8 cellular contexts compared by ENCODE assay signal in genomic region chr18:5295981-5296705, GRCh38. TPM values are rescaled to one million over a fixed set of nuclear protein-coding genes. Genes with fewer than 3 reads are reported as not detected.
DNase-seq lines count a peak whose midpoint lies in the region; ATAC-seq, FAIRE-seq and TF ChIP-seq lines count a peak whose summit lies in the region.

No MANE protein-coding gene starts in this region.

- peaks cover 8% of the 10 kb centered on the region for H3K36me3 Mint-ChIP-seq in progenitor cell of endocrine pancreas (ENCODE audit: insufficient read depth)

- peaks cover 8% of the 10 kb centered on the region for H3K36me3 ChIP-seq in left ventricle myocardium inferior

- ATAC-seq in HG02798 (IDR thresholded peaks at IDR 0.05; ENCODE audit: poor library complexity, unreplicated experiment): peak; percentile 68

- peak overlapping the region; percentile 97 for H3K27ac Mint-ChIP-seq in progenitor cell of endocrine pancreas

- peaks cover 22% of the 10 kb centered on the region for H3K27me3 Mint-ChIP-seq in progenitor cell of endocrine pancreas

- peak overlapping the region; percentile 85 for H3K4me3 ChIP-seq in left ventricle myocardium inferior

- peaks cover 13% of the 10 kb centered on the region for H3K4me1 Mint-ChIP-seq in progenitor cell of endocrine pancreas (ENCODE audit: low read depth)

- H3K9me3 ChIP-seq in left ventricle myocardium inferior (replicated peaks): no peaks in the 10 kb centered on the region

- TF ChIP-seq POLR2A in GM12892 (IDR thresholded peaks at IDR 0.05; ENCODE audit: low read depth, low read length): peak; percentile 77; the same call in 1 of the 2 replicates

- H3K4me3 Mint-ChIP-seq in progenitor cell of endocrine pancreas (ENCODE audit: low read depth): peak overlapping the region; percentile 91

- intact Hi-C loops in left ventricle myocardium inferior (cut with micrococcal nuclease): loop anchor here (5.0 kb wide), 1 partner anchor 59 kb away; no protein-coding TSS in a partner anchor

- peaks cover 26% of the 10 kb centered on the region for H3K4me1 ChIP-seq in left ventricle myocardium inferior

- DNase-seq in GM12892 (ENCODE audit: insufficient read length) (peak; percentile 69), NCI-H1417 treated with DMSO at 0.1 percent for 48 hours (lab: John Stamatoyannopoulos, UW) (peak; percentile 76), T follicular helper cell (ENCODE audit: low read depth) (peak; percentile 94), amniotic stem cell (lab: John Stamatoyannopoulos, UW) (peak; percentile 94), left ventricle myocardium inferior (peak; percentile 97), progenitor cell of endocrine pancreas (ENCODE audit: low spot score, unreplicated experiment) (peak; percentile 92), ureter (ENCODE audit: low spot score) (peak; percentile 97)

- peak overlapping the region; percentile 99 for H3K27ac ChIP-seq in left ventricle myocardium inferior (replicated peaks)

- FAIRE-seq in GM12892 (lab: Jason Lieb, UNC): peak; percentile 93

- H3K9me3 Mint-ChIP-seq in progenitor cell of endocrine pancreas (ENCODE audit: low read depth): no peaks in the 10 kb centered on the region

- H3K27me3 ChIP-seq in left ventricle myocardium inferior (ENCODE audit: low read depth): peaks cover 6% of the 10 kb centered on the region

- TF ChIP-seq CTCF in left ventricle myocardium inferior (IDR thresholded peaks at IDR 0.05; ENCODE audit: borderline replicate concordance) (no peak), progenitor cell of endocrine pancreas (IDR thresholded peaks at IDR 0.05; ENCODE audit: unreplicated experiment) (no peak)

RNA-seq across cellular contexts. Expression of gene ZBTB14, which starts 0.6 kb away (rescaled TPM):
- polyA plus RNA-seq in GM12892 (2012; ENCODE audit: missing spikeins): 7.4 TPM
- total RNA-seq in left ventricle myocardium inferior (9.0 TPM), progenitor cell of endocrine pancreas (14.8 and 16.7 TPM in 2 replicates), ureter (17.2 TPM)

Comparison
In these comparisons a context has a peak if more than half of its experiments do, and no peak if none do; other contexts are left out.
1. Peak in every context shown above with its lines: DNase-seq, ATAC-seq, H3K4me3 ChIP-seq and H3K27ac ChIP-seq.